ENCODE assay signal across 8 cellular contexts in the genomic region with DNA sequence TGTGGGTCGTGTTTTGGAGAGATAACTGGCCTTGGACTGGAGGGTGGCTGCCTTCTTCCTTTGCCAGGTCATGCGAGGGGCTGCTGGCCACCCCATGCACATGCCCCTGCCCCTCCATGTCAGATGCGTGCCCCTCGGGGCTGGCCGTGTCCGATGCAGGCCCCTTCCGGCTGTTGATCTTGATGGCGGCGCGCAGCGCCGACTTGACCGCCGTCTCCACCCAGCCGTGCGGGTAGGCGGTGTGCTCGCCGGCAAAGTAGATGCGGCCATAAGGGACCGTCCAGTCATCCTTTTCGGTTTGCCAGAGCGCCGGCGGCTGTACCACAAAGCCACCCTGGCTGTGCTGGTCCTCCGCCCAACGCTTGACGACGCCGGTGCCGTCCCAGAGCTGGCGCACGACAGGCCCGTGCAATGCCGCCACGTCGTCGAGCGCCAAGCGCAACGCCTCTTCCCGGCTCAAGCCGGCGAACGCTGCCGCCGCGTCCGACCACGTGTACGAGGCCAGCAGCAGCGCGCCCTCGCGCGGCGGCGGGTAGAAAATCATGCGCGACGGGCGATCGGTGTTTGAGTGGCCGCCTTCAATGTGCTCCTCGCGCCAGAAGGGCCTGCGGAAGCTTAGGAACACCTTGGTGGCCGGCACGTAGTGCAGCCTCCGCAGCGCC. TPM values are rescaled to one million over a fixed set of nuclear protein-coding genes. Genes with fewer than 3 reads are reported as not detected.
A peak's percentile ranks its signal among the peaks of the same experiment; 100 is the strongest.
DNase-seq lines count a peak whose midpoint lies in the region; ATAC-seq and TF ChIP-seq lines count a peak whose summit lies in the region.

No MANE protein-coding gene starts in this region.

- H3K27me3 ChIP-seq in GM06990 (replicated peaks; ENCODE audit: control insufficient read depth, insufficient read depth, low read length): no peaks in the 10 kb centered on the region
- no peaks in the 10 kb centered on the region for H3K27me3 ChIP-seq in upper lobe of right lung

- CTCF ChIA-PET in OCI-LY7 (lab: Charles Lee; ENCODE audit: unreplicated experiment): no interaction called here
- CTCF ChIA-PET in activated naive CD4-positive, alpha-beta T cell treated with anti-CD3 and anti-CD28 coated beads for 36 hours (lab: Charles Lee): interaction anchor here (0.5 to 1.9 kb wide), 8 partner anchors 8 to 234 kb away, joined by 3 to 7 read pairs (median 3); no protein-coding TSS in a partner anchor

- H3K4me3 ChIP-seq in GM06990 (replicated peaks; ENCODE audit: low read depth, low read length): no peak overlapping the region; the same call in 1 of the 2 replicates
- H3K4me3 ChIP-seq in OCI-LY7 (ENCODE audit: low read depth, low read length, poor library complexity, severe bottlenecking): peak overlapping the region; percentile 60
- H3K4me3 ChIP-seq in upper lobe of right lung: peak overlapping the region; percentile 28

- no peaks in the 10 kb centered on the region for H4K20me1 ChIP-seq in OCI-LY7 (ENCODE audit: insufficient read depth, low read length)

- H3K36me3 Mint-ChIP-seq in activated naive CD4-positive, alpha-beta T cell treated with anti-CD3 and anti-CD28 coated beads for 36 hours (ENCODE audit: low read depth): peaks cover 7% of the 10 kb centered on the region
- H3K36me3 Mint-ChIP-seq in progenitor cell of endocrine pancreas (ENCODE audit: insufficient read depth): peaks cover 11% of the 10 kb centered on the region

- intact Hi-C loops in OCI-LY7 (cut with micrococcal nuclease; ENCODE audit: unreplicated experiment): no loop called here
- intact Hi-C loops in activated naive CD4-positive, alpha-beta T cell treated with anti-CD3 and anti-CD28 coated beads for 36 hours (cut with micrococcal nuclease): no loop called here
- intact Hi-C loops in Right ventricle myocardium superior (cut with DNase I): no loop called here
- intact Hi-C loops in upper lobe of right lung (cut with DNase I): no loop called here

- H3K4me1 ChIP-seq in OCI-LY7 (ENCODE audit: insufficient read depth, low read length, poor library complexity, severe bottlenecking) (peaks cover 5% of the 10 kb centered on the region), upper lobe of right lung (peaks cover 7% of the 10 kb centered on the region)

- no peaks in the 10 kb centered on the region for H3K79me2 ChIP-seq in OCI-LY7 (ENCODE audit: insufficient read depth, low read depth, low read length)

- H3K27ac ChIP-seq in OCI-LY7 (ENCODE audit: low read depth, low read length, poor library complexity, severe bottlenecking) (no peak overlapping the region), upper lobe of right lung (no peak overlapping the region)

- H3K9me3 ChIP-seq in OCI-LY7 (ENCODE audit: low read length) (no peaks in the 10 kb centered on the region), upper lobe of right lung (no peaks in the 10 kb centered on the region)

- H3K27me3 Mint-ChIP-seq in activated naive CD4-positive, alpha-beta T cell treated with anti-CD3 and anti-CD28 coated beads for 36 hours (ENCODE audit: low read depth): no peaks in the 10 kb centered on the region
- H3K27me3 Mint-ChIP-seq in progenitor cell of endocrine pancreas: peaks cover 31% of the 10 kb centered on the region

- H3K9me3 Mint-ChIP-seq in activated naive CD4-positive, alpha-beta T cell treated with anti-CD3 and anti-CD28 coated beads for 36 hours: no peaks in the 10 kb centered on the region
- H3K9me3 Mint-ChIP-seq in progenitor cell of endocrine pancreas (ENCODE audit: low read depth): no peaks in the 10 kb centered on the region

- H3K4me1 Mint-ChIP-seq in activated naive CD4-positive, alpha-beta T cell treated with anti-CD3 and anti-CD28 coated beads for 36 hours (ENCODE audit: low read depth): peaks cover 8% of the 10 kb centered on the region
- peaks cover 1% of the 10 kb centered on the region for H3K4me1 Mint-ChIP-seq in progenitor cell of endocrine pancreas (ENCODE audit: low read depth)

- ATAC-seq in Right ventricle myocardium superior (ENCODE audit: poor library complexity) (peak; percentile 81), upper lobe of right lung (peak; percentile 84), HG02623 (IDR thresholded peaks at IDR 0.05; ENCODE audit: unreplicated experiment) (no peak), HG02973 (IDR thresholded peaks at IDR 0.05; ENCODE audit: unreplicated experiment) (no peak)

- H3K4me2 ChIP-seq in OCI-LY7 (ENCODE audit: low read length): peak overlapping the region; percentile 87

- DNase-seq in GM06990 (ENCODE audit: extremely low read depth, insufficient read length) (no peak), OCI-LY7 (ENCODE audit: low spot score) (peak; percentile 58), Right ventricle myocardium superior (peak; percentile 88), progenitor cell of endocrine pancreas (ENCODE audit: low spot score, unreplicated experiment) (peak; percentile 49), upper lobe of right lung (peak; percentile 89)
- peak; percentile 82 for DNase-seq in activated naive CD4-positive, alpha-beta T cell treated with anti-CD3 and anti-CD28 coated beads for 36 hours

- POLR2A ChIA-PET in OCI-LY7 (lab: Charles Lee): no interaction called here

- H3K36me3 ChIP-seq in GM06990 (ENCODE audit: control insufficient read depth, insufficient read depth, low read length) (peaks cover 29% of the 10 kb centered on the region), OCI-LY7 (ENCODE audit: insufficient read depth, low read length) (no peaks in the 10 kb centered on the region), upper lobe of right lung (peaks cover 10% of the 10 kb centered on the region)

- no peak overlapping the region for H3K27ac Mint-ChIP-seq in activated naive CD4-positive, alpha-beta T cell treated with anti-CD3 and anti-CD28 coated beads for 36 hours
- no peak overlapping the region for H3K27ac Mint-ChIP-seq in progenitor cell of endocrine pancreas

- BruUV-seq in OCI-LY7 (replicated peaks; lab: Mats Ljungman, UMichigan): no TSS peak

- TF ChIP-seq CTCF in GM06990 (IDR thresholded peaks at IDR 0.05; ENCODE audit: insufficient read depth, low read length, poor library complexity, severe bottlenecking) (peak; percentile 41), OCI-LY7 (conservative IDR thresholded peaks at IDR 0.05; ENCODE audit: low read length) (peak; percentile 72), progenitor cell of endocrine pancreas (IDR thresholded peaks at IDR 0.05; ENCODE audit: unreplicated experiment) (peak; percentile 72), upper lobe of right lung (IDR thresholded peaks at IDR 0.05) (peak; percentile 74)

- H2AFZ ChIP-seq in OCI-LY7 (ENCODE audit: low read length): peak overlapping the region; percentile 5; the same call in 1 of the 2 replicates

- peak overlapping the region; percentile 63 for H3K4me3 Mint-ChIP-seq in activated naive CD4-positive, alpha-beta T cell treated with anti-CD3 and anti-CD28 coated beads for 36 hours
- no peak overlapping the region for H3K4me3 Mint-ChIP-seq in progenitor cell of endocrine pancreas (ENCODE audit: low read depth)

- no peaks in the 10 kb centered on the region for H3K9me2 ChIP-seq in OCI-LY7 (ENCODE audit: insufficient read depth, low read length)

RNA-seq across cellular contexts. Expression of gene IL4I1, which starts 6.9 kb away (rescaled TPM):
- 0.25 and 0.39 TPM in 2 replicates for total RNA-seq in OCI-LY7 (2014; rRNA removed; shearing (Covaris generic))
- total RNA-seq in OCI-LY7 (2022): 1.7 and 1.8 TPM in 2 replicates
- 1 to 10 TPM; 7.2 to 7.5 TPM for total RNA-seq in activated naive CD4-positive, alpha-beta T cell treated with anti-CD3 and anti-CD28 coated beads for 36 hours
- total RNA-seq in Right ventricle myocardium superior: not detected
- 0.24 and 0.40 TPM in 2 replicates for total RNA-seq in progenitor cell of endocrine pancreas
- total RNA-seq in upper lobe of right lung: 1.8 TPM

RNA-seq across cellular contexts. Expression of gene TBC1D17, which starts 12.3 kb away (rescaled TPM):
- total RNA-seq in OCI-LY7 (2014; rRNA removed; shearing (Covaris generic)): 7.9 and 8.0 TPM in 2 replicates
- total RNA-seq in OCI-LY7 (2022) (24.0 and 31.1 TPM in 2 replicates), Right ventricle myocardium superior (46.0 TPM), progenitor cell of endocrine pancreas (44.6 and 45.4 TPM in 2 replicates), upper lobe of right lung (57.1 TPM)
- 10 to 100 TPM; 29.8 to 32.4 TPM for total RNA-seq in activated naive CD4-positive, alpha-beta T cell treated with anti-CD3 and anti-CD28 coated beads for 36 hours

RNA-seq across cellular contexts. Expression of gene AKT1S1, which starts 12.7 kb away (rescaled TPM):
- total RNA-seq in OCI-LY7 (2014; rRNA removed; shearing (Covaris generic)): 7.3 TPM in 2 replicates
- total RNA-seq in OCI-LY7 (2022) (19.8 and 21.2 TPM in 2 replicates), Right ventricle myocardium superior (35.0 TPM), progenitor cell of endocrine pancreas (41.5 and 48.8 TPM in 2 replicates), upper lobe of right lung (29.4 TPM)
- total RNA-seq in activated naive CD4-positive, alpha-beta T cell treated with anti-CD3 and anti-CD28 coated beads for 36 hours: 10 to 100 TPM; 13.3 to 14.2 TPM

RNA-seq across cellular contexts. Expression of gene PNKP, which starts 22.4 kb away (rescaled TPM):
- 65.4 and 90.9 TPM in 2 replicates for total RNA-seq in OCI-LY7 (2014; rRNA removed; shearing (Covaris generic))
- 118 and 140 TPM in 2 replicates for total RNA-seq in OCI-LY7 (2022)
- 10 to 100 TPM; 64.4 to 65.9 TPM for total RNA-seq in activated naive CD4-positive, alpha-beta T cell treated with anti-CD3 and anti-CD28 coated beads for 36 hours
- total RNA-seq in Right ventricle myocardium superior: 36.3 TPM
- total RNA-seq in progenitor cell of endocrine pancreas: 137 and 144 TPM in 2 replicates
- 83.2 TPM for total RNA-seq in upper lobe of right lung

RNA-seq across cellular contexts. Expression of gene PTOV1, which starts 38.9 kb away (rescaled TPM):
- 101 and 124 TPM in 2 replicates for total RNA-seq in OCI-LY7 (2014; rRNA removed; shearing (Covaris generic))
- total RNA-seq in OCI-LY7 (2022) (105 and 114 TPM in 2 replicates), Right ventricle myocardium superior (120 TPM), progenitor cell of endocrine pancreas (518 and 564 TPM in 2 replicates), upper lobe of right lung (104 TPM)
- 10 to 100 TPM; 66.0 to 68.0 TPM for total RNA-seq in activated naive CD4-positive, alpha-beta T cell treated with anti-CD3 and anti-CD28 coated beads for 36 hours

Comparison
In these comparisons a context has a peak if more than half of its experiments do, and no peak if none do; other contexts are left out.
1. ATAC-seq: peak in Right ventricle myocardium superior (single experiment) and upper lobe of right lung (single experiment); none in HG02623 (single experiment) and HG02973 (single experiment).
2. Peak in every context shown above with its lines, with median percentiles within 50 percentile points of each other: CTCF ChIP-seq.